ENCODE assay signal across 24 cellular contexts in genomic region chr14:105219753-105220152, GRCh38. TPM values are rescaled to one million over a fixed set of nuclear protein-coding genes. Genes with fewer than 3 reads are reported as not detected.
DNase-seq lines count a peak whose midpoint lies in the region; TF ChIP-seq lines count a peak whose summit lies in the region.
"Had no signal": no experiment of that assay in that cellular context is flagged by ENCODE, and none has a peak within 500 bp of the region (broad histone marks: within the 10 kb centered on the region; RNA-seq: fewer than 3 reads in every experiment).

No MANE protein-coding gene starts in this region.

- H3K9me3 Mint-ChIP-seq in nephron progenitor cell = no peaks in the 10 kb centered on the region
- H3K9me3 Mint-ChIP-seq: CD4-positive, CD25-positive, alpha-beta regulatory T cell; CD8-positive, alpha-beta memory T cell had no signal

- no peak overlapping the region for H3K4me3 Mint-ChIP-seq in nephron progenitor cell
- H3K4me3 Mint-ChIP-seq: B cell; CD14-positive monocyte; CD4-positive, alpha-beta memory T cell; CD4-positive, CD25-positive, alpha-beta regulatory T cell; CD8-positive, alpha-beta memory T cell had no signal

- H3K9me3 ChIP-seq in left ventricle myocardium inferior (replicated peaks) = no peaks in the 10 kb centered on the region
- H3K9me3 ChIP-seq in right atrium auricular region = no peaks in the 10 kb centered on the region
- H3K9me3 ChIP-seq in spleen = no peaks in the 10 kb centered on the region
- H3K9me3 ChIP-seq: A549 had no signal

- H3K4me1 Mint-ChIP-seq in nephron progenitor cell = peaks cover 10% of the 10 kb centered on the region
- H3K4me1 Mint-ChIP-seq: B cell had no signal

- peaks cover 2% of the 10 kb centered on the region for H3K27me3 Mint-ChIP-seq in nephron progenitor cell (ENCODE audit: low read depth, poor library complexity)
- H3K27me3 Mint-ChIP-seq: B cell; CD4-positive, alpha-beta memory T cell; CD4-positive, CD25-positive, alpha-beta regulatory T cell; CD8-positive, alpha-beta memory T cell had no signal

- WGBS in spleen, 5 donors = 91 to 96% (median 96%) methylated on average over 3 to 17 of the region's 17 CpGs

- H3K36me3 Mint-ChIP-seq in nephron progenitor cell (ENCODE audit: low read depth) = peaks cover 36% of the 10 kb centered on the region

- no peak overlapping the region for H3K4me3 ChIP-seq in left ventricle myocardium inferior
- no peak overlapping the region for H3K4me3 ChIP-seq in right atrium auricular region
- H3K4me3 ChIP-seq in spleen = no peak overlapping the region
- H3K4me3 ChIP-seq: A549, GM12878 had no signal

- peaks cover 81% of the 10 kb centered on the region for H3K36me3 ChIP-seq in left ventricle myocardium inferior
- peaks cover 64% of the 10 kb centered on the region for H3K36me3 ChIP-seq in right atrium auricular region
- H3K36me3 ChIP-seq in spleen = peaks cover 4 to 88% (median 64%) of the 10 kb centered on the region in 6 donors

- no peak for DNase-seq in left ventricle myocardium inferior
- DNase-seq in right atrium auricular region (ENCODE audit: low spot score) = no peak
- DNase-seq in nephron progenitor cell = no peak
- DNase-seq in spleen = no peak
- DNase-seq in SIG-M5 treated with dmso at 0.1 percent for 504 hours (lab: John Stamatoyannopoulos, UW; ENCODE audit: unreplicated experiment) = no peak
- DNase-seq: AML-193; C1 segment of cervical spinal cord; CD4-positive, alpha-beta memory T cell; CD4-positive, CD25-positive, alpha-beta regulatory T cell; CD8-positive, alpha-beta memory T cell; COR-L47; DMS 273 treated with DMSO at 0.1 percent for 48 hours; DMS153; DMS53; DMS79; DND-41; EL; GDM1 had no signal

- H3K4me1 ChIP-seq in left ventricle myocardium inferior (peaks cover 24% of the 10 kb centered on the region), right atrium auricular region (peaks cover 0 to 11% of the 10 kb centered on the region in 2 donors), spleen (peaks cover 0 to 39% (median 10%) of the 10 kb centered on the region in 6 donors)
- H3K4me1 ChIP-seq: A549 had no signal

- intact Hi-C loops in left ventricle myocardium inferior (cut with micrococcal nuclease) (no loop called here), spleen (cut with DNase I; ENCODE audit: low total_unique reads) (no loop called here)

- no peaks in the 10 kb centered on the region for H3K27me3 ChIP-seq in left ventricle myocardium inferior (ENCODE audit: low read depth)
- H3K27me3 ChIP-seq in right atrium auricular region = no peaks in the 10 kb centered on the region
- H3K27me3 ChIP-seq in spleen (replicated peaks in 1 of 7) = no peaks in the 10 kb centered on the region

- peak overlapping the region; percentile 29 for H3K27ac Mint-ChIP-seq in nephron progenitor cell
- H3K27ac Mint-ChIP-seq: B cell; CD4-positive, alpha-beta memory T cell had no signal

- H3K27ac ChIP-seq in left ventricle myocardium inferior (replicated peaks) (peak overlapping the region; percentile 84), right atrium auricular region (no peak overlapping the region), spleen (peak overlapping the region in 3 of 8 donors; percentile 32 to 50 (median 47))
- H3K27ac ChIP-seq: 22Rv1, A549 had no signal

- no peak for TF ChIP-seq POLR2A in spleen (IDR thresholded peaks at IDR 0.05)

- no peak for TF ChIP-seq CTCF in left ventricle myocardium inferior (IDR thresholded peaks at IDR 0.05; ENCODE audit: borderline replicate concordance)
- no peak for TF ChIP-seq CTCF in right atrium auricular region (IDR thresholded peaks at IDR 0.05)
- TF ChIP-seq CTCF in nephron progenitor cell (IDR thresholded peaks at IDR 0.05) = no peak
- no peak for TF ChIP-seq CTCF in spleen (IDR thresholded peaks at IDR 0.05 in 8 of 11, conservative IDR thresholded peaks at IDR 0.05 in 3 of 11)

RNA-seq across cellular contexts. Expression of gene BTBD6, which starts 28.6 kb away (rescaled TPM):
- total RNA-seq in left ventricle myocardium inferior (45.3 TPM), right atrium auricular region (10 to 100 TPM; 26.9 to 34.9 TPM), spleen (10 to 100 TPM; 19.1 to 31.4 (median 23.6) TPM)
- 10 to 100 TPM; 28.2 to 30.2 (median 29.0) TPM for polyA plus RNA-seq in spleen
- total RNA-seq: A172 had no signal

RNA-seq across cellular contexts. Expression of gene NUDT14, which starts 38.6 kb away (rescaled TPM):
- total RNA-seq in left ventricle myocardium inferior (22.9 TPM), right atrium auricular region (10 to 100 TPM; 17.1 to 18.9 TPM), spleen (10 to 100 TPM; 10.1 to 31.1 (median 25.3) TPM)
- polyA plus RNA-seq in spleen = 10 to 100 TPM; 17.7 to 25.4 (median 17.7) TPM

RNA-seq across cellular contexts. Expression of gene JAG2, which starts 51.2 kb away (rescaled TPM):
- total RNA-seq in left ventricle myocardium inferior = 26.1 TPM
- 10 to 100 TPM; 14.5 to 17.3 TPM for total RNA-seq in right atrium auricular region
- 10 to 100 TPM in 1 of 7 donors, 1 to 10 TPM in 6; 3.0 to 10.8 (median 6.0) TPM for total RNA-seq in spleen
- 10 to 100 TPM in 1 of 3 donors, 1 to 10 TPM in 2; 6.1 to 14.3 (median 6.6) TPM for polyA plus RNA-seq in spleen
- polyA plus RNA-seq: CD14-positive monocyte; CD4-positive, alpha-beta memory T cell had no signal
